8 cellular contexts compared by ENCODE assay signal in the genomic region with DNA sequence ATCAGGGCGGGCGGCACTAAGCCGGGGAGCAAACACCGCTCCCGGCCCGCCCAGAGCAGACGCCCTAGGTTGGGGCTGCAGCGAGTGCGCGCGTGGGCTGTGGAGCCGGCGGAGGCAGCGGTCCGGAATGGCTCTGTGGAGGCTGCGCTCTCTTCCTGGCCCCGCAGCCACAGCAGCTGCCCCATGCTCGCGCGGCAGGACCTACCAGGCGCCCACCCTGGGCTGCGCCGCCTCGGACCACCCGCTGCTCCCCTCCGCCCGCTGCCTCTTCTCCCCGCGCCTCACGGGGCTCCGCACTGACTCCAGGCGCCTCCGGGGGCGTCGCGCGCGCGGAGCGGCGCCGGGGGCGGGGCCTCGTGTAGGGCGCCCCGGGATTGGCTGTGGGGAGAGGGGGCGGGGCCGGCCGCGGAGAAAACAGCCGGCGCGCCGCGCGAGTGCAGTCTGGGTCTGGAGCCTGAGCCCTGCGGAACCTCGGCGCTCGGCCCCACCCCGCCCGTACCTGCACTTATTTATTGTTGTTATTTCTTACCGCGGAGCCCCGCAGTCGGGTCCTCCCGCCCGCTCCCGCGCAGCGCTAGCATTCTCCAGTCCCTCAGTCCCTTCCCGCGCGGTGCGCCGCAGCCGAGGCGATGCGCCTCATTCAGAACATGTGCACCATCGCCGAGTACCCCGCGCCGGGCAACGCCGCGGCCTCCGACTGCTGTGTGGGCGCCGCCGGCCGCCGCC. TPM values are rescaled to one million over a fixed set of nuclear protein-coding genes. Genes with fewer than 3 reads are reported as not detected.
DNase-seq lines count a peak whose midpoint lies in the region; ATAC-seq and TF ChIP-seq lines count a peak whose summit lies in the region.

RASL11B (plus strand) TSS at position 439 of the 726 bp plus-strand sequence; CDS start at position 630, 191 bp downstream.

- DNase-seq in CD8-positive, alpha-beta memory T cell = peak; percentile 73 to 83 (median 76)
- peak; percentile 81 for DNase-seq in HK-2 (ENCODE audit: unreplicated experiment)
- peak; percentile 88 to 90 for DNase-seq in activated T-cell treated with anti-CD3 and anti-CD28 coated beads, Interleukin-2, amount 50 U/mL, for 72 hours
- DNase-seq in fibroblast of gingiva (ENCODE audit: low read depth) = peak; percentile 71
- peak; percentile 73 to 91 (median 84) for DNase-seq in naive thymus-derived CD4-positive, alpha-beta T cell
- DNase-seq in stimulated activated CD8-positive, alpha-beta memory T cell treated with anti-CD3 and anti-CD28 coated beads, Interleukin-7, amount 100 ng/mL, for 48 hours (ENCODE audit: extremely low read depth in 1 of 2, low read depth in 1 of 2) = peak; percentile 57 to 64

- no peaks in the 10 kb centered on the region for H3K36me3 Mint-ChIP-seq in CD8-positive, alpha-beta memory T cell
- H3K36me3 Mint-ChIP-seq in activated T-cell treated with anti-CD3 and anti-CD28 coated beads, Interleukin-2, amount 50 U/mL, for 72 hours (ENCODE audit: insufficient read depth in 2 of 2) = peaks cover 5% of the 10 kb centered on the region in 2 donors
- H3K36me3 Mint-ChIP-seq in naive thymus-derived CD4-positive, alpha-beta T cell = peaks cover 0 to 14% (median 4%) of the 10 kb centered on the region in 5 donors

- no peak for TF ChIP-seq CTCF in OCI-LY1 (IDR thresholded peaks at IDR 0.05; ENCODE audit: low read length)

- H3K9me3 ChIP-seq in CD8-positive, alpha-beta memory T cell (ENCODE audit: low read length) = no peaks in the 10 kb centered on the region
- no peaks in the 10 kb centered on the region for H3K9me3 ChIP-seq in OCI-LY1 (ENCODE audit: low read length)
- no peaks in the 10 kb centered on the region for H3K9me3 ChIP-seq in naive thymus-derived CD4-positive, alpha-beta T cell (ENCODE audit: control insufficient read depth in 2 of 3, low read length in 3 of 3)

- no peaks in the 10 kb centered on the region for H3K79me2 ChIP-seq in OCI-LY1 (ENCODE audit: insufficient read depth, low read length)

- H3K4me3 Mint-ChIP-seq in CD8-positive, alpha-beta memory T cell = peak within 1 kb of the TSS; percentile 69 to 91 (median 80)
- H3K4me3 Mint-ChIP-seq in activated T-cell treated with anti-CD3 and anti-CD28 coated beads, Interleukin-2, amount 50 U/mL, for 72 hours = peak within 1 kb of the TSS; percentile 86 to 89
- peak within 1 kb of the TSS; percentile 74 to 88 (median 84) for H3K4me3 Mint-ChIP-seq in naive thymus-derived CD4-positive, alpha-beta T cell

- H3K9me3 Mint-ChIP-seq in CD8-positive, alpha-beta memory T cell = peaks cover 0 to 6% (median 3%) of the 10 kb centered on the region in 5 donors
- peaks cover 0 to 3% of the 10 kb centered on the region in 2 donors for H3K9me3 Mint-ChIP-seq in activated T-cell treated with anti-CD3 and anti-CD28 coated beads, Interleukin-2, amount 50 U/mL, for 72 hours
- peaks cover 0 to 20% (median 3%) of the 10 kb centered on the region in 11 donors for H3K9me3 Mint-ChIP-seq in naive thymus-derived CD4-positive, alpha-beta T cell

- H3K4me3 ChIP-seq in CD8-positive, alpha-beta memory T cell (ENCODE audit: low read length) = peak within 1 kb of the TSS; percentile 69
- H3K4me3 ChIP-seq in OCI-LY1 (ENCODE audit: low read depth, low read length, poor library complexity, severe bottlenecking) = peak within 1 kb of the TSS; percentile 59
- H3K4me3 ChIP-seq in naive thymus-derived CD4-positive, alpha-beta T cell (ENCODE audit: low read length) = peak within 1 kb of the TSS; percentile 58

- intact Hi-C loops in naive thymus-derived CD4-positive, alpha-beta T cell (cut with micrococcal nuclease) = loop anchor here (1.0 to 10.0 kb wide), 10 partner anchors 49 to 1202 kb away; partner anchors contain the start of genes CHIC2 (in 1 of the 2), DCUN1D4 (in 1 of the 2), FIP1L1 (in 1 of the 2) and SCFD2 (in 1 of the 2)

- ATAC-seq in GM19467 (IDR thresholded peaks at IDR 0.05; ENCODE audit: unreplicated experiment) = peak; percentile 99
- peak; percentile 98 for ATAC-seq in activated T-cell treated with anti-CD3 and anti-CD28 coated beads, Interleukin-2, amount 50 U/mL, for 72 hours (replicated peaks in 1 of 2)
- ATAC-seq in naive thymus-derived CD4-positive, alpha-beta T cell = peak; percentile 99

- CTCF ChIA-PET in CD8-positive, alpha-beta memory T cell (lab: Charles Lee) = interaction anchor here (1.3 kb wide), 1 partner anchor 150 kb away, joined by 3 read pairs; no protein-coding TSS in a partner anchor
- CTCF ChIA-PET in naive thymus-derived CD4-positive, alpha-beta T cell (lab: Charles Lee) = no interaction called here

- H3K4me1 ChIP-seq in CD8-positive, alpha-beta memory T cell (ENCODE audit: insufficient read depth, low read length) = peaks cover 6% of the 10 kb centered on the region
- H3K4me1 ChIP-seq in OCI-LY1 (ENCODE audit: insufficient read depth, low read length, severe bottlenecking) = peaks cover 11% of the 10 kb centered on the region
- peaks cover 0 to 6% of the 10 kb centered on the region in 2 donors for H3K4me1 ChIP-seq in naive thymus-derived CD4-positive, alpha-beta T cell (ENCODE audit: control insufficient read depth in 2 of 2, insufficient read depth in 2 of 2, low read length in 2 of 2)

- H3K27ac Mint-ChIP-seq in CD8-positive, alpha-beta memory T cell = peak within 1 kb of the TSS in 2 of 8 donors; percentile 36 to 60
- H3K27ac Mint-ChIP-seq in activated T-cell treated with anti-CD3 and anti-CD28 coated beads, Interleukin-2, amount 50 U/mL, for 72 hours = no peak within 1 kb of the TSS
- H3K27ac Mint-ChIP-seq in naive thymus-derived CD4-positive, alpha-beta T cell = peak within 1 kb of the TSS in 5 of 9 donors; percentile 16 to 87 (median 49)

- H4K20me1 ChIP-seq in OCI-LY1 (ENCODE audit: insufficient read depth, low read length) = no peaks in the 10 kb centered on the region

- no peaks in the 10 kb centered on the region for H3K36me3 ChIP-seq in CD8-positive, alpha-beta memory T cell (ENCODE audit: insufficient read depth, low read length)
- H3K36me3 ChIP-seq in OCI-LY1 (ENCODE audit: insufficient read depth, low read length) = no peaks in the 10 kb centered on the region
- H3K36me3 ChIP-seq in naive thymus-derived CD4-positive, alpha-beta T cell (ENCODE audit: control insufficient read depth in 2 of 3, insufficient read depth in 3 of 3, low read length in 3 of 3) = no peaks in the 10 kb centered on the region

- peaks cover 25 to 59% of the 10 kb centered on the region in 2 donors for H3K27me3 Mint-ChIP-seq in CD8-positive, alpha-beta memory T cell
- H3K27me3 Mint-ChIP-seq in activated T-cell treated with anti-CD3 and anti-CD28 coated beads, Interleukin-2, amount 50 U/mL, for 72 hours (ENCODE audit: low read depth) = peaks cover 49% of the 10 kb centered on the region
- peaks cover 28 to 41% (median 38%) of the 10 kb centered on the region in 5 donors for H3K27me3 Mint-ChIP-seq in naive thymus-derived CD4-positive, alpha-beta T cell

- H3K27me3 ChIP-seq in CD8-positive, alpha-beta memory T cell (ENCODE audit: insufficient read depth, low read length, poor library complexity, severe bottlenecking) = no peaks in the 10 kb centered on the region
- H3K27me3 ChIP-seq in OCI-LY1 (ENCODE audit: insufficient read depth, low read length) = no peaks in the 10 kb centered on the region
- H3K27me3 ChIP-seq in naive thymus-derived CD4-positive, alpha-beta T cell (ENCODE audit: control insufficient read depth in 2 of 2, insufficient read depth in 2 of 2, low read length in 2 of 2) = no peaks in the 10 kb centered on the region

- POLR2A ChIA-PET in CD8-positive, alpha-beta memory T cell (lab: Charles Lee) = no interaction called here
- POLR2A ChIA-PET in naive thymus-derived CD4-positive, alpha-beta T cell (lab: Charles Lee) = no interaction called here

- H3K9ac ChIP-seq in OCI-LY1 (ENCODE audit: low read length) = peak within 1 kb of the TSS; percentile 52; the same call in 1 of the 2 replicates

- H3F3A ChIP-seq in OCI-LY1 (ENCODE audit: insufficient read depth, low read length) = no peaks in the 10 kb centered on the region

- peak within 1 kb of the TSS; percentile 76 for H3K4me2 ChIP-seq in OCI-LY1 (ENCODE audit: low read length)

- H2AFZ ChIP-seq in OCI-LY1 (ENCODE audit: low read length) = 0 out of 2 replicates have a peak within 1 kb of the TSS, but pooled peaks have one; percentile 43

- H3K9me2 ChIP-seq in OCI-LY1 (ENCODE audit: low read depth, low read length) = no peaks in the 10 kb centered on the region

- H3K27ac ChIP-seq in CD8-positive, alpha-beta memory T cell (ENCODE audit: low read depth, low read length) = no peak within 1 kb of the TSS
- H3K27ac ChIP-seq in OCI-LY1 (ENCODE audit: low read depth, low read length, poor library complexity, severe bottlenecking) = no peak within 1 kb of the TSS
- peak within 1 kb of the TSS; percentile 34 for H3K27ac ChIP-seq in naive thymus-derived CD4-positive, alpha-beta T cell (ENCODE audit: low read depth, low read length)

- H3K4me1 Mint-ChIP-seq in CD8-positive, alpha-beta memory T cell = peaks cover 8 to 16% (median 9%) of the 10 kb centered on the region in 3 donors
- peaks cover 19% of the 10 kb centered on the region for H3K4me1 Mint-ChIP-seq in activated T-cell treated with anti-CD3 and anti-CD28 coated beads, Interleukin-2, amount 50 U/mL, for 72 hours (ENCODE audit: low read depth)
- H3K4me1 Mint-ChIP-seq in naive thymus-derived CD4-positive, alpha-beta T cell = peaks cover 0 to 17% (median 8%) of the 10 kb centered on the region in 7 donors

RNA-seq across cellular contexts. Expression of gene RASL11B, which starts in this region (rescaled TPM):
- under 1 TPM in 1 of 2 experiments, not detected in 1; 0.27 TPM for total RNA-seq in CD8-positive, alpha-beta memory T cell
- polyA plus RNA-seq in CD8-positive, alpha-beta memory T cell = 0.12 TPM
- 1 to 10 TPM in 1 of 2 donors, under 1 TPM in 1; 0.48 to 1.4 TPM for total RNA-seq in activated T-cell treated with anti-CD3 and anti-CD28 coated beads, Interleukin-2, amount 50 U/mL, for 72 hours
- under 1 TPM in 1 of 5 experiments, not detected in 4; 0.41 TPM for total RNA-seq in naive thymus-derived CD4-positive, alpha-beta T cell
- polyA plus RNA-seq in naive thymus-derived CD4-positive, alpha-beta T cell = under 1 TPM in 1 of 2 donors, not detected in 1; 0.11 TPM

Comparison
In these comparisons a context has a peak if more than half of its experiments do, and no peak if none do; other contexts are left out.
1. Peak in DNase-seq and H3K4me3 ChIP-seq in CD8-positive, alpha-beta memory T cell; RNA of the gene not detected or under 1 TPM.
2. Peak in DNase-seq, ATAC-seq, H3K4me3 ChIP-seq and H3K27ac ChIP-seq in naive thymus-derived CD4-positive, alpha-beta T cell; RNA of the gene not detected or under 1 TPM.